8 cellular contexts compared by ENCODE assay signal in the genomic region with DNA sequence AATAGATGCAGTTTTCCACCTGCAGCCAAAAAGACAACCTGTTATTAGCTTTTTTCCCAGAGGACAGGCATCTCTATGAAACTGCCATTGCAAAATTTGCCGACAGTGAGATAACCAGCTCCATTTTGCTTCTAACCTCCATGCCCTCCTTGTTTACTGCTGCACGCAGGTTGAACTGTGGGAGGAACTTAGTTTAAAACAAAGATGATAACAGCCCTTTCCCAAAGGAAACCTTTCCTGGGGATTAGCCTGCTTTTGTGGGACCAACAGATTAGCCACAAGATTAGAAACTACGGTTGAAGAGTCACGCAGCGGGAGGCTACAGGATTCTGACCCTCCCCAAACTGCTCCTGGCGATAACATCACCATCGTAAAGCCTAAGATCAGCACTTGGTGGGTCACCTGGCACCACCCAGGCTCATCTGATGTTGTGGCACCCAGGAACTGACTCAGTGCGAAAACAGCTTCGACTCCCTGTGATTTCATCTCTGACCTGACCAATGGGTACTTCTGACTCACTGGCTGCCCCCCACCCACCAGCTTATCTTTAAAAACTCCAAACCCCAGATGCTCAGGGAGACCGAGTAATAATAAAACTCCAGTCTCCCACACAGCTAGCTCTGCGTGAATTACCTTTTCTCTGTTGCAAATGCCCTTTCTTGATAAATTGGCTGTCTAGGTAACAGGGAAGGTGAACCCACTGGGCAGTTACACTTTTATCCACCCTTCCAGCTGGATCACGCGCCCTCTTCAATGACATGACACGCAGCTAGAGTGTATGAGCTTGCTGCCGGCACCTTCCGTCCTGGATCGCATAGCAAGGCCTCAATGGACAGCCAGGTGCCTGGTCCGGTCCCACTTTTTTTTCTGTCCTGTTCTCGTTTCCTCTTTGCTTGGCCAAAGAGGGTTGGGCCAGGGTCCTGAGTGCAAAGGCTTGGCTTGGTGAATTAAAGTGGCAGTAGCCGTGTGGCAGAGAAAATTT.
A peak's percentile ranks its signal among the peaks of the same experiment; 100 is the strongest.
DNase-seq lines count a peak whose midpoint lies in the region; ATAC-seq and TF ChIP-seq lines count a peak whose summit lies in the region.

No MANE protein-coding gene starts in this region.

- peak; percentile 59 for ATAC-seq in central memory CD8-positive, alpha-beta T cell (replicated peaks; ENCODE audit: extremely low read depth, poor library complexity, severe bottlenecking)

- peaks cover 56% of the 10 kb centered on the region for H3K4me1 Mint-ChIP-seq in central memory CD8-positive, alpha-beta T cell

- peak overlapping the region; percentile 80 for H3K27ac ChIP-seq in muscle layer of duodenum (ENCODE audit: low read length)
- H3K27ac ChIP-seq in tibial artery: peak overlapping the region; percentile 82 to 92

- DNase-seq in DMS 273 (lab: John Stamatoyannopoulos, UW; ENCODE audit: unreplicated experiment) (peak; percentile 48), DMS 273 treated with DMSO at 0.1 percent for 48 hours (lab: John Stamatoyannopoulos, UW) (no peak), T-helper 22 cell (ENCODE audit: low read depth) (peak; percentile 73), tibial artery (peak; percentile 18 to 51), foreskin melanocyte (no peak)
- DNase-seq in central memory CD8-positive, alpha-beta T cell (ENCODE audit: low spot score in 2 of 2): peak in 1 of 2 donors; percentile 69
- DNase-seq in NK-92 treated with Interleukin-12 subunit alpha and Interleukin-12 subunit beta, amount 100 ng/mL, for 24 hours (lab: John Stamatoyannopoulos, UW): no peak

- H3K27me3 Mint-ChIP-seq in central memory CD8-positive, alpha-beta T cell: no peaks in the 10 kb centered on the region

- H3K9me3 ChIP-seq in muscle layer of duodenum (ENCODE audit: control insufficient read depth in 1 of 2, low read length in 2 of 2) (no peaks in the 10 kb centered on the region), tibial artery (no peaks in the 10 kb centered on the region)

- no peak for TF ChIP-seq CTCF in tibial artery (IDR thresholded peaks at IDR 0.05)

- H3K36me3 ChIP-seq in muscle layer of duodenum (ENCODE audit: control insufficient read depth in 1 of 2, insufficient read depth in 2 of 2, low read length in 2 of 2) (peaks cover 22 to 47% of the 10 kb centered on the region in 2 donors), tibial artery (peaks cover 32 to 59% (median 47%) of the 10 kb centered on the region in 3 donors)

- intact Hi-C loops in tibial artery (cut with DNase I; ENCODE audit: low total_unique reads): loop anchor here (5.0 to 10.0 kb wide), 3 partner anchors 94 to 1961 kb away; partner anchors contain the start of genes ADD1 and DGKQ

- no peaks in the 10 kb centered on the region for H3K9me3 Mint-ChIP-seq in central memory CD8-positive, alpha-beta T cell

- peaks cover 6 to 42% of the 10 kb centered on the region in 2 donors for H3K4me1 ChIP-seq in muscle layer of duodenum (ENCODE audit: control insufficient read depth in 1 of 2, insufficient read depth in 2 of 2, low read length in 2 of 2)
- peaks cover 0 to 46% (median 28%) of the 10 kb centered on the region in 4 donors for H3K4me1 ChIP-seq in tibial artery

- peak overlapping the region; percentile 86 for H3K4me3 Mint-ChIP-seq in central memory CD8-positive, alpha-beta T cell

- no peaks in the 10 kb centered on the region for H3K27me3 ChIP-seq in muscle layer of duodenum (ENCODE audit: low read depth, low read length)
- no peaks in the 10 kb centered on the region for H3K27me3 ChIP-seq in tibial artery

- peak overlapping the region; percentile 89 for H3K27ac Mint-ChIP-seq in central memory CD8-positive, alpha-beta T cell (ENCODE audit: low read depth)

- peaks cover 48% of the 10 kb centered on the region for H3K36me3 Mint-ChIP-seq in central memory CD8-positive, alpha-beta T cell (ENCODE audit: insufficient read depth)

- peak overlapping the region; percentile 70 to 97 for H3K4me3 ChIP-seq in muscle layer of duodenum (ENCODE audit: low read depth in 1 of 2, low read length in 2 of 2)
- H3K4me3 ChIP-seq in tibial artery: peak overlapping the region; percentile 80 to 97

Comparison
In these comparisons a context has a peak if more than half of its experiments do, and no peak if none do; other contexts are left out.
1. DNase-seq: peak in DMS 273 (single experiment), T-helper 22 cell (single experiment) and tibial artery (2 of 2); none in DMS 273 treated with DMSO at 0.1 percent for 48 hours (single experiment), foreskin melanocyte (single experiment) and NK-92 treated with Interleukin-12 subunit alpha and Interleukin-12 subunit beta, amount 100 ng/mL, for 24 hours (single experiment).